ENCODE assay signal across 8 cellular contexts in the genomic region with DNA sequence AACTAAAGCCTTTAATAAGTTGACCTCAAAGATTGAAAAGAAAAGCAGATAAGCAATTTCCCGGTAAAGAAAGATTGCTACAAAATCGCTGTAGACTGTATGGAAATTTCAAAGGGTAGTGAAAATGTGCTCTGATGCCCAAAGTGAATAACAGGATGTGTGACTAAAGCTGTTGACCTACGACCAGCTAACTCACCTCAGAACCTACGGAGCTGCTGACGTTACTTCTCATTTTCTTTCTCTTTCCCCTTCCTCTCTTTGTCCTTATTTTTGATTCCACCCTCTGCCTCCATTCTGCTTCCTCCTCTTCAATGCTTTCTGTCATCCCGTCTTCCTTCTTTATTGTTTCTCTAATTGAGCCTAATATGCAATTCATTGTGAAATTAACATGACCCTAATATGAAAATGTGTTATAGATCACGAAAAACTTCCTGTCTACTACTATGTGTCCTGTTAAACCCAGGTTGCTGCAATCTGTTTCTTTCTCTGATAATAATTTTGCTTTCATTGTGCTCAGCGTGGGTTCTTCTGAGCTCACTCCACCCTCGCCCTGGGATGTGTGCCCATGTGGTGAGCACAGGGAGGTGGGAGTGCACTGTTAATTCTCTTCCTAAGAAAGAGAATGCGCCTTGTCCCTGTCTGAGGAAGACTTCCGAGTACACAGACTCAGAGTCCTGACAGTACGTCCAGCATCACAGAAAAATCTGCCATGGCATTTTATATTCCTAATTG.
DNase-seq lines count a peak whose midpoint lies in the region; ATAC-seq and TF ChIP-seq lines count a peak whose summit lies in the region.

No MANE protein-coding gene starts in this region.

- no peak for TF ChIP-seq POLR2A in GM18505 (IDR thresholded peaks at IDR 0.05; ENCODE audit: borderline replicate concordance, extremely low read depth, insufficient read depth, insufficient read length)

- no peak overlapping the region for H3K4me3 ChIP-seq in AG10803 (ENCODE audit: low read length)
- no peak overlapping the region for H3K4me3 ChIP-seq in fibroblast of villous mesenchyme (ENCODE audit: low read depth, low read length)

- no peak overlapping the region; the same call in 1 of the 2 replicates for H3K27ac ChIP-seq in RWPE1

- CTCF ChIA-PET in RWPE1 (lab: Yijun Ruan, JAX): no interaction called here

- POLR2A ChIA-PET in RWPE1 (lab: Yijun Ruan, JAX; ENCODE audit: low non-redundant PET): interaction anchor here (0.6 kb wide), 1 partner anchor 22 kb away, joined by 3 read pairs; no protein-coding TSS in a partner anchor

- peak; percentile 25 for DNase-seq in AG10803 (ENCODE audit: low read depth)
- peak; percentile 63 for DNase-seq in NOMO-1 treated with DMSO at 0.1 percent for 48 hours (lab: John Stamatoyannopoulos, UW; ENCODE audit: unreplicated experiment)
- peak; percentile 41 for DNase-seq in fibroblast of villous mesenchyme (ENCODE audit: low read depth)
- no peak for DNase-seq in mucosa of gallbladder (ENCODE audit: low spot score)
- DNase-seq in RWPE1 (ENCODE audit: low spot score): no peak

- ATAC-seq in GM19467 (IDR thresholded peaks at IDR 0.05; ENCODE audit: unreplicated experiment) (peak; percentile 49), GM18505 (IDR thresholded peaks at IDR 0.05; ENCODE audit: unreplicated experiment) (no peak), HG03457 (IDR thresholded peaks at IDR 0.05; ENCODE audit: unreplicated experiment) (no peak)

- no peak for TF ChIP-seq CTCF in AG10803 (conservative IDR thresholded peaks at IDR 0.05; ENCODE audit: low read length)
- TF ChIP-seq CTCF in fibroblast of villous mesenchyme (IDR thresholded peaks at IDR 0.05; ENCODE audit: insufficient read depth, low read depth, low read length): no peak
- no peak for TF ChIP-seq CTCF in RWPE1 (conservative IDR thresholded peaks at IDR 0.05; ENCODE audit: low read depth)

Comparison
In these comparisons a context has a peak if more than half of its experiments do, and no peak if none do; other contexts are left out.
1. DNase-seq: peak in AG10803 (single experiment), NOMO-1 treated with DMSO at 0.1 percent for 48 hours (single experiment) and fibroblast of villous mesenchyme (single experiment); none in mucosa of gallbladder (single experiment) and RWPE1 (single experiment).